ENCODE assay signal across 24 cellular contexts in genomic region chr16:46783800-46784199, GRCh38. TPM values are rescaled to one million over a fixed set of nuclear protein-coding genes. Genes with fewer than 3 reads are reported as not detected.
"Had no signal": no experiment of that assay in that cellular context is flagged by ENCODE, and none has a peak within 500 bp of the region (broad histone marks: within the 10 kb centered on the region; RNA-seq: fewer than 3 reads in every experiment).

No MANE protein-coding gene starts in this region.

- H3K4me1 ChIP-seq: foreskin keratinocyte, lower lobe of right lung had no signal

- H3K27me3 ChIP-seq: foreskin keratinocyte, upper lobe of right lung had no signal

- H3K9me3 ChIP-seq: lower lobe of right lung, upper lobe of right lung had no signal

- DNase-seq: activated CD4-positive, alpha-beta T cell treated with anti-CD3 and anti-CD28 coated beads, Interleukin-2, amount 10 ng/mL, durations not matched to agents 7 days and 5 days; activated CD4-positive, CD25-positive, alpha-beta regulatory T cell; activated CD8-positive, alpha-beta T cell treated with anti-CD3 and anti-CD28 coated beads for 36 hours; activated naive CD4-positive, alpha-beta T cell treated with anti-CD3 and anti-CD28 coated beads, Interleukin-2, amount 10 ng/mL, durations not matched to agents 7 days and 5 days; activated T-cell treated with anti-CD3 and anti-CD28 coated beads, Interleukin-2, amount 50 U/mL, for 1 hour; amygdala; cerebellar nuclear complex; immature natural killer cell; lower lobe of right lung; mesendoderm; naive B cell; nucleus accumbens; small intestine; stimulated activated CD4-positive, alpha-beta T cell treated with anti-CD3 and anti-CD28 coated beads, Interleukin-2, amount 100 ng/mL, for 24 hours; SW 1271; T-helper 17 cell; upper lobe of right lung had no signal

- H3K4me3 ChIP-seq: coronary artery, lower lobe of right lung, upper lobe of right lung had no signal

- ATAC-seq: activated CD8-positive, alpha-beta T cell treated with anti-CD3 and anti-CD28 coated beads for 36 hours; foreskin keratinocyte; left lobe of liver; lower lobe of right lung; sciatic nerve; stimulated activated memory B cell treated with anti-CD40 and anti-IgM and Interleukin-4, amounts not matched to agents 10 μg/mL and 1 μg/mL and 100 μg/mL, for 72 hours; T-helper 17 cell; upper lobe of right lung had no signal

- H3K27ac ChIP-seq: coronary artery, foreskin keratinocyte, lower lobe of right lung, upper lobe of right lung had no signal

- H3K36me3 ChIP-seq: lower lobe of right lung, upper lobe of right lung had no signal

RNA-seq across cellular contexts. Expression of gene MYLK3, which starts 35.7 kb away (rescaled TPM):
- total RNA-seq: epithelial cell of proximal tubule, kidney epithelial cell, T-helper 17 cell had no signal
